ENCODE assay signal across 1 cellular context in the genomic region with DNA sequence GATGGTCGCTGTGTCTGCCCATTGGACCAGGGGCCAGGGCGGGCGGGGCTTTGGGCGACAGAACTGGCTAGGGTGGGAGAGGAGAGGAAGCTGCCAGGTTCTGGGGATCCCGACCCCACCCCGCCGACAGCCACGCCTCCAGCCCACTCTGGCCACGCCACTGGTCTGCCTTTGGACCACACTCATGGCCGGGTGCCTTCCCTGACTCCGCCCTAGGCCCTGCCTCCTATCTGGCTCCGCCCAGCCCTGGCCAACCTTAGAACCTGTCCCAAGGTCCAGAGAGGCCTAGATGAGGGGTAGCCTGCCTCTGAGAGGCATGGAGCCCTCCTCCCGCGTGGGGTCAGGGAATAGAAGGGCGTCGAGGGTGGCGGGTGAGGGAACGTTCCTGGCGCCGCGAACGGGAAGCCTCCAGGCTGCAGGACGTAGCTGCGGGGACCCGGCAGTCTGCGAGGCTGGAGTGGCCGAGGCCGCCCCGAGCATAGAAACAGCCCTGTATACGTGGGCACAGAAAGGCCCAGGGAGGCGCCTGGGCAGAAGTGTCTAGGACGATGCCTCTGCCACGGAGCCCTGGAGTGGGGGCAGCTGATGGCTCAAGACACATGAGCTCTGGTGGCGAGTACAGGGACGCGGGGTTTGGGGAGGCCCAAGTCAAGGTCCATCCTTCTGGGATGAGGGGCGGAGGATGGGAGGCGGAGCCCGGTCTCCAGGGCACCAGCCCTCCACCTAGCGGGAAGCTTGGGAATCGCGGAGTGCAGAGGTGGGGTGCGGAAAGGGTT.
TF ChIP-seq lines count a peak whose summit lies in the region.

No MANE protein-coding gene starts in this region.

TF ChIP-seq in H1, 55 proteins besides CTCF, POLR2A, EP300 and RAD21:
- TF ChIP-seq RBBP5 (IDR thresholded peaks at IDR 0.05; ENCODE audit: borderline replicate concordance, low read depth, low read length) = no peak
- peak; percentile 31; the same call in 1 of the 2 replicates for TF ChIP-seq GABPA (IDR thresholded peaks at IDR 0.05; ENCODE audit: borderline replicate concordance, insufficient read depth, low read length)
- 0 out of 2 replicates have a peak, but pooled peaks have one; percentile 17 for TF ChIP-seq SP1 (IDR thresholded peaks at IDR 0.05; ENCODE audit: low read depth, low read length)
- TF ChIP-seq EGR1 (IDR thresholded peaks at IDR 0.05; ENCODE audit: borderline replicate concordance, low read depth, low read length) = no peak
- TF ChIP-seq KDM4A (IDR thresholded peaks at IDR 0.05; ENCODE audit: low read depth, low read length, severe bottlenecking) = peak; percentile 50
- TF ChIP-seq SIN3A (conservative IDR thresholded peaks at IDR 0.05 in 1 of 2, IDR thresholded peaks at IDR 0.05 in 1 of 2; ENCODE audit: low read depth in 1 of 2, low read length in 2 of 2) = 0 out of 4 replicates have a peak, but pooled peaks of 1 of the 2 experiments have one; percentile 39
- no peak for TF ChIP-seq CBX8 (IDR thresholded peaks at IDR 0.05; ENCODE audit: borderline replicate concordance, low read depth, low read length)
- no peak for TF ChIP-seq MAFK (IDR thresholded peaks at IDR 0.05; ENCODE audit: low read depth, low read length)
- peak; percentile 15; the same call in 1 of the 2 replicates for TF ChIP-seq CREB1 (IDR thresholded peaks at IDR 0.05)
- TF ChIP-seq SP2 (IDR thresholded peaks at IDR 0.05; ENCODE audit: low read length) = no peak
- TF ChIP-seq TBP (IDR thresholded peaks at IDR 0.05; ENCODE audit: low read depth, low read length) = 0 out of 2 replicates have a peak, but pooled peaks have one; percentile 17
- no peak for TF ChIP-seq SUZ12 (IDR thresholded peaks at IDR 0.05; ENCODE audit: low read length)
- TF ChIP-seq ASH2L (IDR thresholded peaks at IDR 0.05; ENCODE audit: low read length) = peak; percentile 19
- 0 out of 2 replicates have a peak, but pooled peaks have one; percentile 5 for TF ChIP-seq YY1 (IDR thresholded peaks at IDR 0.05; ENCODE audit: low read depth, low read length)
- peak; percentile 72; the same call in 1 of the 2 replicates for TF ChIP-seq BACH1 (IDR thresholded peaks at IDR 0.05; ENCODE audit: low read length)
- TF ChIP-seq, protein P1, sequence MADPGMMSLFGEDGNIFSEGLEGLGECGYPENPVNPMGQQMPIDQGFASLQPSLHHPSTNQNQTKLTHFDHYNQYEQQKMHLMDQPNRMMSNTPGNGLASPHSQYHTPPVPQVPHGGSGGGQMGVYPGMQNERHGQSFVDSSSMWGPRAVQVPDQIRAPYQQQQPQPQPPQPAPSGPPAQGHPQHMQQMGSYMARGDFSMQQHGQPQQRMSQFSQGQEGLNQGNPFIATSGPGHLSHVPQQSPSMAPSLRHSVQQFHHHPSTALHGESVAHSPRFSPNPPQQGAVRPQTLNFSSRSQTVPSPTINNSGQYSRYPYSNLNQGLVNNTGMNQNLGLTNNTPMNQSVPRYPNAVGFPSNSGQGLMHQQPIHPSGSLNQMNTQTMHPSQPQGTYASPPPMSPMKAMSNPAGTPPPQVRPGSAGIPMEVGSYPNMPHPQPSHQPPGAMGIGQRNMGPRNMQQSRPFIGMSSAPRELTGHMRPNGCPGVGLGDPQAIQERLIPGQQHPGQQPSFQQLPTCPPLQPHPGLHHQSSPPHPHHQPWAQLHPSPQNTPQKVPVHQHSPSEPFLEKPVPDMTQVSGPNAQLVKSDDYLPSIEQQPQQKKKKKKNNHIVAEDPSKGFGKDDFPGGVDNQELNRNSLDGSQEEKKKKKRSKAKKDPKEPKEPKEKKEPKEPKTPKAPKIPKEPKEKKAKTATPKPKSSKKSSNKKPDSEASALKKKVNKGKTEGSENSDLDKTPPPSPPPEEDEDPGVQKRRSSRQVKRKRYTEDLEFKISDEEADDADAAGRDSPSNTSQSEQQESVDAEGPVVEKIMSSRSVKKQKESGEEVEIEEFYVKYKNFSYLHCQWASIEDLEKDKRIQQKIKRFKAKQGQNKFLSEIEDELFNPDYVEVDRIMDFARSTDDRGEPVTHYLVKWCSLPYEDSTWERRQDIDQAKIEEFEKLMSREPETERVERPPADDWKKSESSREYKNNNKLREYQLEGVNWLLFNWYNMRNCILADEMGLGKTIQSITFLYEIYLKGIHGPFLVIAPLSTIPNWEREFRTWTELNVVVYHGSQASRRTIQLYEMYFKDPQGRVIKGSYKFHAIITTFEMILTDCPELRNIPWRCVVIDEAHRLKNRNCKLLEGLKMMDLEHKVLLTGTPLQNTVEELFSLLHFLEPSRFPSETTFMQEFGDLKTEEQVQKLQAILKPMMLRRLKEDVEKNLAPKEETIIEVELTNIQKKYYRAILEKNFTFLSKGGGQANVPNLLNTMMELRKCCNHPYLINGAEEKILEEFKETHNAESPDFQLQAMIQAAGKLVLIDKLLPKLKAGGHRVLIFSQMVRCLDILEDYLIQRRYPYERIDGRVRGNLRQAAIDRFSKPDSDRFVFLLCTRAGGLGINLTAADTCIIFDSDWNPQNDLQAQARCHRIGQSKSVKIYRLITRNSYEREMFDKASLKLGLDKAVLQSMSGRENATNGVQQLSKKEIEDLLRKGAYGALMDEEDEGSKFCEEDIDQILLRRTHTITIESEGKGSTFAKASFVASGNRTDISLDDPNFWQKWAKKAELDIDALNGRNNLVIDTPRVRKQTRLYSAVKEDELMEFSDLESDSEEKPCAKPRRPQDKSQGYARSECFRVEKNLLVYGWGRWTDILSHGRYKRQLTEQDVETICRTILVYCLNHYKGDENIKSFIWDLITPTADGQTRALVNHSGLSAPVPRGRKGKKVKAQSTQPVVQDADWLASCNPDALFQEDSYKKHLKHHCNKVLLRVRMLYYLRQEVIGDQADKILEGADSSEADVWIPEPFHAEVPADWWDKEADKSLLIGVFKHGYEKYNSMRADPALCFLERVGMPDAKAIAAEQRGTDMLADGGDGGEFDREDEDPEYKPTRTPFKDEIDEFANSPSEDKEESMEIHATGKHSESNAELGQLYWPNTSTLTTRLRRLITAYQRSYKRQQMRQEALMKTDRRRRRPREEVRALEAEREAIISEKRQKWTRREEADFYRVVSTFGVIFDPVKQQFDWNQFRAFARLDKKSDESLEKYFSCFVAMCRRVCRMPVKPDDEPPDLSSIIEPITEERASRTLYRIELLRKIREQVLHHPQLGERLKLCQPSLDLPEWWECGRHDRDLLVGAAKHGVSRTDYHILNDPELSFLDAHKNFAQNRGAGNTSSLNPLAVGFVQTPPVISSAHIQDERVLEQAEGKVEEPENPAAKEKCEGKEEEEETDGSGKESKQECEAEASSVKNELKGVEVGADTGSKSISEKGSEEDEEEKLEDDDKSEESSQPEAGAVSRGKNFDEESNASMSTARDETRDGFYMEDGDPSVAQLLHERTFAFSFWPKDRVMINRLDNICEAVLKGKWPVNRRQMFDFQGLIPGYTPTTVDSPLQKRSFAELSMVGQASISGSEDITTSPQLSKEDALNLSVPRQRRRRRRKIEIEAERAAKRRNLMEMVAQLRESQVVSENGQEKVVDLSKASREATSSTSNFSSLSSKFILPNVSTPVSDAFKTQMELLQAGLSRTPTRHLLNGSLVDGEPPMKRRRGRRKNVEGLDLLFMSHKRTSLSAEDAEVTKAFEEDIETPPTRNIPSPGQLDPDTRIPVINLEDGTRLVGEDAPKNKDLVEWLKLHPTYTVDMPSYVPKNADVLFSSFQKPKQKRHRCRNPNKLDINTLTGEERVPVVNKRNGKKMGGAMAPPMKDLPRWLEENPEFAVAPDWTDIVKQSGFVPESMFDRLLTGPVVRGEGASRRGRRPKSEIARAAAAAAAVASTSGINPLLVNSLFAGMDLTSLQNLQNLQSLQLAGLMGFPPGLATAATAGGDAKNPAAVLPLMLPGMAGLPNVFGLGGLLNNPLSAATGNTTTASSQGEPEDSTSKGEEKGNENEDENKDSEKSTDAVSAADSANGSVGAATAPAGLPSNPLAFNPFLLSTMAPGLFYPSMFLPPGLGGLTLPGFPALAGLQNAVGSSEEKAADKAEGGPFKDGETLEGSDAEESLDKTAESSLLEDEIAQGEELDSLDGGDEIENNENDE (IDR thresholded peaks at IDR 0.05; ENCODE audit: insufficient replicate concordance, low read length) = no peak
- TF ChIP-seq, protein P2, sequence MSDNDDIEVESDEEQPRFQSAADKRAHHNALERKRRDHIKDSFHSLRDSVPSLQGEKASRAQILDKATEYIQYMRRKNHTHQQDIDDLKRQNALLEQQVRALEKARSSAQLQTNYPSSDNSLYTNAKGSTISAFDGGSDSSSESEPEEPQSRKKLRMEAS (IDR thresholded peaks at IDR 0.05) = no peak; the same call in none of the 2 replicates
- no peak for TF ChIP-seq RNF2 (IDR thresholded peaks at IDR 0.05; ENCODE audit: borderline replicate concordance, low read depth, low read length, missing control alignments, poor library complexity, severe bottlenecking)
